ENCODE assay signal across 23 cellular contexts in genomic region chr16:81166417-81167300, GRCh38.
"Had no signal": no experiment of that assay in that cellular context is flagged by ENCODE, and none has a peak within 500 bp of the region (broad histone marks: within the 10 kb centered on the region; RNA-seq: fewer than 3 reads in every experiment).

No MANE protein-coding gene starts in this region.

- DNase-seq: activated CD4-positive, alpha-beta memory T cell treated with anti-CD3 and anti-CD28 coated beads for 36 hours; activated CD4-positive, alpha-beta T cell treated with anti-CD3 and anti-CD28 coated beads, Interleukin-2, amount 10 ng/mL, durations not matched to agents 7 days and 5 days; activated CD4-positive, CD25-positive, alpha-beta regulatory T cell; activated CD8-positive, alpha-beta memory T cell treated with anti-CD3 and anti-CD28 coated beads for 24 hours; activated gamma-delta T cell; activated naive CD4-positive, alpha-beta T cell treated with anti-CD3 and anti-CD28 coated beads for 36 hours; activated T-cell treated with anti-CD3 and anti-CD28 coated beads, Interleukin-2, amount 50 U/mL, for 48 hours; amygdala; cerebellar nuclear complex; NCI-H1092; NCI-H2029; NCI-H2107; NCI-H2171 treated with DMSO at 0.1 percent for 48 hours; NCI-H226; NCI-H526; NCI-H82; T-cell; T-helper 2 cell; T1000 had no signal

- H3K27ac ChIP-seq: SK-N-MC had no signal

- H3K4me3 ChIP-seq: SK-N-MC had no signal

- ATAC-seq: activated T-helper 17 cell treated with anti-CD3 and anti-CD28 coated beads, Interleukin-2, amount 50 U/mL, for 72 hours; T-cell had no signal

- FAIRE-seq: astrocyte, TTC549 had no signal
